ENCODE assay signal across 1 cellular context in the genomic region with DNA sequence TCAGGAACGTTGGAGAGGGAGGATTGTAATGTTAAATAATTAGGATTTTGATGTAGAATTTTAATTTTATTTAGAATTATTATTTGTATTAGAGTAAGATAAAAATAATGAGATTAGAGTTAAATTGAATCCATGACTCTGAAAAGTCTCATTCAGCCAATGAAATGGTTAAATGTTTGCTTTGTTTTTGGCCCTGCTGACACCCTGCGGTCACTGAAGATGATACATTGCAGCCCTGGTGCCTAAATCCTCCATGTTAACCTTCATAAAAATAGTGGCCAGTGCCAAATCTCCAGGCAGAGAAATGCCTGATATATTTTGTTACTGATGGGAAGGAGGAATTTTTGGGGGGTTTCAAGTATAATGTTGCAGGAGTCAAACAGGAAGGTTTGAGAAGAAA.
TF ChIP-seq lines count a peak whose summit lies in the region.

No MANE protein-coding gene starts in this region.

TF ChIP-seq in K562, 482 proteins besides CTCF, POLR2A, EP300 and RAD21:
- TF ChIP-seq MAFG (tag; conservative IDR thresholded peaks at IDR 0.05) (no peak), MTF1 (CRISPR knock-in tag; IDR thresholded peaks at IDR 0.05; ENCODE audit: borderline replicate concordance) (no peak), SPI1 (IDR thresholded peaks at IDR 0.05; ENCODE audit: borderline replicate concordance, low read depth, low read length) (no peak), ZNF253 (CRISPR knock-in tag; conservative IDR thresholded peaks at IDR 0.05) (no peak), HDAC6 (IDR thresholded peaks at IDR 0.05; ENCODE audit: low read depth, low read length) (no peak), EHMT2 (IDR thresholded peaks at IDR 0.05) (no peak), HNRNPLL (IDR thresholded peaks at IDR 0.05; ENCODE audit: low read depth, low read length, poor library complexity, severe bottlenecking) (no peak), STAG1 (CRISPR knock-in tag; IDR thresholded peaks at IDR 0.05; ENCODE audit: borderline replicate concordance) (no peak), IRF2 (CRISPR knock-in tag; IDR thresholded peaks at IDR 0.05) (no peak), NR2C2 (CRISPR knock-in tag; IDR thresholded peaks at IDR 0.05) (no peak), NR2C2 (tag; IDR thresholded peaks at IDR 0.05) (no peak), SMAD4 (CRISPR knock-in tag; conservative IDR thresholded peaks at IDR 0.05) (no peak), FOXJ2 (tag; IDR thresholded peaks at IDR 0.05) (no peak), POLR2H (tag; IDR thresholded peaks at IDR 0.05; ENCODE audit: low read depth) (no peak)
- TF ChIP-seq, protein P1, sequence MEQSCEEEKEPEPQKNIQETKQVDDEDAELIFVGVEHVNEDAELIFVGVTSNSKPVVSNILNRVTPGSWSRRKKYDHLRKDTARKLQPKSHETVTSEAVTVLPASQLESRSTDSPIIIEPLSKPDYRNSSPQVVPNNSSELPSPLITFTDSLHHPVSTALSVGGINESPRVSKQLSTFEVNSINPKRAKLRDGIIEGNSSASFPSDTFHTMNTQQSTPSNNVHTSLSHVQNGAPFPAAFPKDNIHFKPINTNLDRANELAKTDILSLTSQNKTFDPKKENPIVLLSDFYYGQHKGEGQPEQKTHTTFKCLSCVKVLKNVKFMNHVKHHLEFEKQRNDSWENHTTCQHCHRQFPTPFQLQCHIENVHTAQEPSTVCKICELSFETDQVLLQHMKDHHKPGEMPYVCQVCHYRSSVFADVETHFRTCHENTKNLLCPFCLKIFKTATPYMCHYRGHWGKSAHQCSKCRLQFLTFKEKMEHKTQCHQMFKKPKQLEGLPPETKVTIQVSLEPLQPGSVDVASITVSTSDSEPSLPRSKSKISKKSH (CRISPR knock-in tag; IDR thresholded peaks at IDR 0.05) = no peak
- TF ChIP-seq, protein P2, sequence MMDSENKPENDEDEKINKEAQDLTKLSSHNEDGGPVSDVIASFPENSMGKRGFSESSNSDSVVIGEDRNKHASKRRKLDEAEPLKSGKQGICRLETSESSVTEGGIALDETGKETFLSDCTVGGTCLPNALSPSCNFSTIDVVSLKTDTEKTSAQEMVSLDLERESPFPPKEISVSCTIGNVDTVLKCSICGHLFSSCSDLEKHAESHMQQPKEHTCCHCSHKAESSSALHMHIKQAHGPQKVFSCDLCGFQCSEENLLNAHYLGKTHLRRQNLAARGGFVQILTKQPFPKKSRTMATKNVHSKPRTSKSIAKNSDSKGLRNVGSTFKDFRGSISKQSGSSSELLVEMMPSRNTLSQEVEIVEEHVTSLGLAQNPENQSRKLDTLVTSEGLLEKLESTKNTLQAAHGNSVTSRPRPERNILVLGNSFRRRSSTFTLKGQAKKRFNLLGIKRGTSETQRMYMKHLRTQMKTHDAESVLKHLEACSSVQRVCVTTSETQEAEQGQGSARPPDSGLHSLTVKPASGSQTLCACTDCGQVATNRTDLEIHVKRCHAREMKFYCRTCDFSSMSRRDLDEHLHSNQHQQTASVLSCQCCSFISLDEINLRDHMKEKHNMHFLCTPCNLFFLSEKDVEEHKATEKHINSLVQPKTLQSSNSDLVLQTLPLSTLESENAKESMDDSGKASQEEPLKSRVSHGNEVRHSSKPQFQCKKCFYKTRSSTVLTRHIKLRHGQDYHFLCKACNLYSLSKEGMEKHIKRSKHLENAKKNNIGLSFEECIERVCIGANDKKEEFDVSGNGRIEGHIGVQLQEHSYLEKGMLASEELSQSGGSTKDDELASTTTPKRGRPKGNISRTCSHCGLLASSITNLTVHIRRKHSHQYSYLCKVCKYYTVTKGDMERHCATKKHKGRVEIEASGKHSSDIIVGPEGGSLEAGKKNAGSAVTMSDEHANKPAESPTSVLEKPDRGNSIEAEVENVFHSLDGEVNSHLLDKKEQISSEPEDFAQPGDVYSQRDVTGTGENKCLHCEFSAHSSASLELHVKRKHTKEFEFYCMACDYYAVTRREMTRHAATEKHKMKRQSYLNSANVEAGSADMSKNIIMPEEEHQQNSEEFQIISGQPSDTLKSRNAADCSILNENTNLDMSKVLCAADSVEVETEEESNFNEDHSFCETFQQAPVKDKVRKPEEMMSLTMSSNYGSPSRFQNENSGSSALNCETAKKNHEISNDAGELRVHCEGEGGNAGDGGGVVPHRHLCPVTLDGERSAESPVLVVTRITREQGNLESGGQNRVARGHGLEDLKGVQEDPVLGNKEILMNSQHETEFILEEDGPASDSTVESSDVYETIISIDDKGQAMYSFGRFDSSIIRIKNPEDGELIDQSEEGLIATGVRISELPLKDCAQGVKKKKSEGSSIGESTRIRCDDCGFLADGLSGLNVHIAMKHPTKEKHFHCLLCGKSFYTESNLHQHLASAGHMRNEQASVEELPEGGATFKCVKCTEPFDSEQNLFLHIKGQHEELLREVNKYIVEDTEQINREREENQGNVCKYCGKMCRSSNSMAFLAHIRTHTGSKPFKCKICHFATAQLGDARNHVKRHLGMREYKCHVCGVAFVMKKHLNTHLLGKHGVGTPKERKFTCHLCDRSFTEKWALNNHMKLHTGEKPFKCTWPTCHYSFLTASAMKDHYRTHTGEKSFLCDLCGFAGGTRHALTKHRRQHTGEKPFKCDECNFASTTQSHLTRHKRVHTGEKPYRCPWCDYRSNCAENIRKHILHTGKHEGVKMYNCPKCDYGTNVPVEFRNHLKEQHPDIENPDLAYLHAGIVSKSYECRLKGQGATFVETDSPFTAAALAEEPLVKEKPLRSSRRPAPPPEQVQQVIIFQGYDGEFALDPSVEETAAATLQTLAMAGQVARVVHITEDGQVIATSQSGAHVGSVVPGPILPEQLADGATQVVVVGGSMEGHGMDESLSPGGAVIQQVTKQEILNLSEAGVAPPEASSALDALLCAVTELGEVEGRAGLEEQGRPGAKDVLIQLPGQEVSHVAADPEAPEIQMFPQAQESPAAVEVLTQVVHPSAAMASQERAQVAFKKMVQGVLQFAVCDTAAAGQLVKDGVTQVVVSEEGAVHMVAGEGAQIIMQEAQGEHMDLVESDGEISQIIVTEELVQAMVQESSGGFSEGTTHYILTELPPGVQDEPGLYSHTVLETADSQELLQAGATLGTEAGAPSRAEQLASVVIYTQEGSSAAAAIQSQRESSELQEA (IDR thresholded peaks at IDR 0.05; ENCODE audit: low read depth) = no peak
- TF ChIP-seq, protein P3, sequence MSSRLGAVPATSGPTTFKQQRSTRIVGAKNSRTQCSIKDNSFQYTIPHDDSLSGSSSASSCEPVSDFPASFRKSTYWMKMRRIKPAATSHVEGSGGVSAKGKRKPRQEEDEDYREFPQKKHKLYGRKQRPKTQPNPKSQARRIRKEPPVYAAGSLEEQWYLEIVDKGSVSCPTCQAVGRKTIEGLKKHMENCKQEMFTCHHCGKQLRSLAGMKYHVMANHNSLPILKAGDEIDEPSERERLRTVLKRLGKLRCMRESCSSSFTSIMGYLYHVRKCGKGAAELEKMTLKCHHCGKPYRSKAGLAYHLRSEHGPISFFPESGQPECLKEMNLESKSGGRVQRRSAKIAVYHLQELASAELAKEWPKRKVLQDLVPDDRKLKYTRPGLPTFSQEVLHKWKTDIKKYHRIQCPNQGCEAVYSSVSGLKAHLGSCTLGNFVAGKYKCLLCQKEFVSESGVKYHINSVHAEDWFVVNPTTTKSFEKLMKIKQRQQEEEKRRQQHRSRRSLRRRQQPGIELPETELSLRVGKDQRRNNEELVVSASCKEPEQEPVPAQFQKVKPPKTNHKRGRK (tag; IDR thresholded peaks at IDR 0.05) = no peak
- TF ChIP-seq, protein P4, sequence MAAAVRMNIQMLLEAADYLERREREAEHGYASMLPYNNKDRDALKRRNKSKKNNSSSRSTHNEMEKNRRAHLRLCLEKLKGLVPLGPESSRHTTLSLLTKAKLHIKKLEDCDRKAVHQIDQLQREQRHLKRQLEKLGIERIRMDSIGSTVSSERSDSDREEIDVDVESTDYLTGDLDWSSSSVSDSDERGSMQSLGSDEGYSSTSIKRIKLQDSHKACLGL (CRISPR knock-in tag; IDR thresholded peaks at IDR 0.05; ENCODE audit: borderline replicate concordance, poor library complexity, severe bottlenecking) = no peak
TF ChIP-seq in K562: peak in this region for 0.
